Comparison of ENCODE assay signal across 8 cellular contexts in the genomic region with DNA sequence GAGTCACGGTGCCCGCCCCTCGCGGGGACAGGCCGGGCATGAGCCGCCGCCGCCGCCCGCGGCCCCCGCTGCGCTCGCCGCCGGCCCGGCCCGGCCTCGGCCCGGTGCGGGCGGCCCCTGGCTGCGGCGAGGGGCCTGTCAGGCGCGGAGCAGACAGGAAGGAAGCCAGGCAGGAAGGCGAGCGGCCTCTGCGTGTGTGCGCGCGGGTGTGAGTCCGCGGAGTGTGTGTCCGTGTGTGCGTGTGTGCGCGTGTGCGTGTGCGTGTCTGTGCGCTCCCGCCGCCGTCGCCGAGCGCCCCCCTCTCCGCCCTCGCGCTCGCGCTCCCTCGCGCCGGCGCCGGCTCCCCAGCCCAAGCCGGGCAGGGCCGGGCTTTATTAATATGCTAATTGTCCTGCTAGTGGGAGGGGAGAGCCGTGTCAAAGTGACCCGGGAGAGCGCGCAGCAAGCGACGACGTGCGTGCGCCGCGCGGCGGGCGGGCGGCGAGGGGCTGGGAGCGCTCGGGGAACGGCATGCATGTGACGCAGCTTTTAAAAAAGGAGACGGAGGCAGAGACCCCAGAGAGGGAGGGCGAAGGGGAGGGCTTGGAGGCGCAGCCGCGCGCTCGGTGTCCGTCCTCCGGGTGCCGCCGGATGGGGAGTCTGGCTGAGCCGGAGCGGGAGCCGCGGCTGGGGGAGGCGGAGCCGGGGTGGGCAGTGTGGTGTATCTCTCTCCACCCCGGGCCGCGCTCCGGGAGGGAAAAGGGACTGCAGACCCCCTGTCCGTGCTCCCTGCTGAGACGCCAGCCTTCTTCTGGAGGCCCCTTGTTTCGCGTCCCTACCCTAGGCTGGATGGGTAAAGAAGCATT.
DNase-seq lines count a peak whose midpoint lies in the region; ATAC-seq lines count a peak whose summit lies in the region.

A gene with protein sequence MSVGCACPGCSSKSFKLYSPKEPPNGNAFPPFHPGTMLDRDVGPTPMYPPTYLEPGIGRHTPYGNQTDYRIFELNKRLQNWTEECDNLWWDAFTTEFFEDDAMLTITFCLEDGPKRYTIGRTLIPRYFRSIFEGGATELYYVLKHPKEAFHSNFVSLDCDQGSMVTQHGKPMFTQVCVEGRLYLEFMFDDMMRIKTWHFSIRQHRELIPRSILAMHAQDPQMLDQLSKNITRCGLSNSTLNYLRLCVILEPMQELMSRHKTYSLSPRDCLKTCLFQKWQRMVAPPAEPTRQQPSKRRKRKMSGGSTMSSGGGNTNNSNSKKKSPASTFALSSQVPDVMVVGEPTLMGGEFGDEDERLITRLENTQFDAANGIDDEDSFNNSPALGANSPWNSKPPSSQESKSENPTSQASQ (minus strand): TSS at position 227 of the 845 bp plus-strand sequence. CDS start 258 bp downstream, outside the sequence.

- ATAC-seq in HG02973 (IDR thresholded peaks at IDR 0.05; ENCODE audit: unreplicated experiment): peak; percentile 48
- ATAC-seq in activated CD4-positive, CD25-positive, alpha-beta regulatory T cell treated with anti-CD3 and anti-CD28 coated beads, Interleukin-2, amount 50 U/mL, for 24 hours: peak; percentile 63

- DNase-seq in NCI-H345 (lab: John Stamatoyannopoulos, UW) (peak; percentile 67), NCI-H345 treated with DMSO at 0.1 percent for 48 hours (lab: John Stamatoyannopoulos, UW; ENCODE audit: unreplicated experiment) (no peak), NCI-H2227 (lab: John Stamatoyannopoulos, UW; ENCODE audit: unreplicated experiment) (peak; percentile 86), cerebellar nuclear complex (lab: John Stamatoyannopoulos, UW) (peak; percentile 29 to 66), islet precursor cell (peak; percentile 93)
- DNase-seq in stimulated activated CD4-positive, alpha-beta T cell treated with anti-CD3 and anti-CD28 coated beads, Interleukin-12 subunit alpha, Interleukin-12 subunit beta, amount 100 ng/mL, for 24 hours (ENCODE audit: low read depth in 2 of 2): peak; percentile 42 to 60
